ENCODE assay signal across 8 cellular contexts in genomic region chr16:11560701-11561439, GRCh38. TPM values are rescaled to one million over a fixed set of nuclear protein-coding genes. Genes with fewer than 3 reads are reported as not detected.
DNase-seq lines count a peak whose midpoint lies in the region; ATAC-seq and TF ChIP-seq lines count a peak whose summit lies in the region.

No MANE protein-coding gene starts in this region.

- H3K4me1 ChIP-seq in HUES64 (ENCODE audit: insufficient read depth, low read length): peaks cover 25% of the 10 kb centered on the region
- peaks cover 0 to 36% of the 10 kb centered on the region in 2 donors for H3K4me1 ChIP-seq in right atrium auricular region

- H3K9me3 Mint-ChIP-seq in activated T-helper 17 cell treated with anti-CD3 and anti-CD28 coated beads, Interleukin-2, amount 50 U/mL, for 72 hours: no peaks in the 10 kb centered on the region

- no peak for TF ChIP-seq CTCF in right atrium auricular region (IDR thresholded peaks at IDR 0.05)

- ATAC-seq in activated T-helper 17 cell treated with anti-CD3 and anti-CD28 coated beads, Interleukin-2, amount 50 U/mL, for 72 hours (replicated peaks): peak; percentile 93
- no peak for ATAC-seq in GM21825 (IDR thresholded peaks at IDR 0.05; ENCODE audit: unreplicated experiment)

- peak overlapping the region; percentile 79 for H3K27ac Mint-ChIP-seq in activated T-helper 17 cell treated with anti-CD3 and anti-CD28 coated beads, Interleukin-2, amount 50 U/mL, for 72 hours

- no peaks in the 10 kb centered on the region for H3K27me3 Mint-ChIP-seq in activated T-helper 17 cell treated with anti-CD3 and anti-CD28 coated beads, Interleukin-2, amount 50 U/mL, for 72 hours

- 0 out of 2 replicates have a peak overlapping the region, but pooled peaks have one; percentile 3 for H3K9ac ChIP-seq in HUES64 (ENCODE audit: low read depth, low read length)

- no peaks in the 10 kb centered on the region for H3K27me3 ChIP-seq in HUES64 (ENCODE audit: insufficient read depth, low read length)
- no peaks in the 10 kb centered on the region for H3K27me3 ChIP-seq in right atrium auricular region

- no peak overlapping the region for H3K4me3 ChIP-seq in HUES64 (ENCODE audit: low read length)
- no peak overlapping the region for H3K4me3 ChIP-seq in right atrium auricular region

- H3K4me1 Mint-ChIP-seq in activated T-helper 17 cell treated with anti-CD3 and anti-CD28 coated beads, Interleukin-2, amount 50 U/mL, for 72 hours: peaks cover 35% of the 10 kb centered on the region

- no peak for TF ChIP-seq POLR2A in erythroblast (IDR thresholded peaks at IDR 0.05; ENCODE audit: low read length)

- DNase-seq in right atrium auricular region (ENCODE audit: low spot score): no peak
- peak; percentile 15 to 27 (median 24) for DNase-seq in stimulated activated CD4-positive, alpha-beta T cell treated with anti-CD3 and anti-CD28 coated beads, TNF-alpha, amount 100 ng/mL, for 4 hours (ENCODE audit: low read depth in 3 of 3)
- no peak for DNase-seq in NCI-H2227 treated with DMSO at 0.1 percent for 48 hours (lab: John Stamatoyannopoulos, UW)
- DNase-seq in erythroblast (lab: John Stamatoyannopoulos, UW): no peak
- no peak for DNase-seq in anterior cingulate cortex (lab: John Stamatoyannopoulos, UW)

- H3K36me3 ChIP-seq in HUES64 (ENCODE audit: insufficient read depth, low read length) (peaks cover 9% of the 10 kb centered on the region), right atrium auricular region (peaks cover 6% of the 10 kb centered on the region)

- no peak overlapping the region; the same call in 1 of the 2 replicates for H3K27ac ChIP-seq in HUES64 (ENCODE audit: low read depth, low read length)
- H3K27ac ChIP-seq in right atrium auricular region: peak overlapping the region; percentile 48 to 61

- WGBS in HUES64: 63% methylated on average over 19 of the region's 19 CpGs

- H3K4me3 Mint-ChIP-seq in activated T-helper 17 cell treated with anti-CD3 and anti-CD28 coated beads, Interleukin-2, amount 50 U/mL, for 72 hours: peak overlapping the region; percentile 81

- peaks cover 53% of the 10 kb centered on the region for H3K36me3 Mint-ChIP-seq in activated T-helper 17 cell treated with anti-CD3 and anti-CD28 coated beads, Interleukin-2, amount 50 U/mL, for 72 hours (ENCODE audit: low read depth)

- H3K9me3 ChIP-seq in HUES64 (ENCODE audit: insufficient read depth, low read depth, low read length): peaks cover 4% of the 10 kb centered on the region; the same call in 1 of the 2 replicates
- H3K9me3 ChIP-seq in right atrium auricular region: peaks cover 0 to 6% of the 10 kb centered on the region in 2 donors

RNA-seq across cellular contexts. Expression of gene LITAF, which starts 25.8 kb away (rescaled TPM):
- 147 TPM for polyA plus RNA-seq in HUES64 (2013, experiment 1 of 2)
- polyA plus RNA-seq in HUES64 (2013, experiment 2 of 2): 152 TPM
- total RNA-seq in activated T-helper 17 cell treated with anti-CD3 and anti-CD28 coated beads, Interleukin-2, amount 50 U/mL, for 72 hours: 10 to 100 TPM; 66.0 to 82.9 TPM
- total RNA-seq in right atrium auricular region: 10 to 100 TPM; 48.1 to 50.7 TPM

Comparison
In these comparisons a context has a peak if more than half of its experiments do, and no peak if none do; other contexts are left out.
1. DNase-seq: peak in stimulated activated CD4-positive, alpha-beta T cell treated with anti-CD3 and anti-CD28 coated beads, TNF-alpha, amount 100 ng/mL, for 4 hours (3 of 3); none in right atrium auricular region (single experiment), NCI-H2227 treated with DMSO at 0.1 percent for 48 hours (single experiment), erythroblast (0 of 2) and anterior cingulate cortex (0 of 58).